33 cellular contexts compared by ENCODE assay signal in genomic region chr4:116551798-116552197, GRCh38.
DNase-seq lines count a peak whose midpoint lies in the region; ATAC-seq, FAIRE-seq and TF ChIP-seq lines count a peak whose summit lies in the region.
"Had no signal": no experiment of that assay in that cellular context is flagged by ENCODE, and none has a peak within 500 bp of the region (broad histone marks: within the 10 kb centered on the region; RNA-seq: fewer than 3 reads in every experiment).

No MANE protein-coding gene starts in this region.

- ATAC-seq in K562 (no peak), GM18868 (IDR thresholded peaks at IDR 0.05; ENCODE audit: unreplicated experiment) (no peak), GM18519 (IDR thresholded peaks at IDR 0.05; ENCODE audit: low FRiP score, unreplicated experiment) (no peak)
- ATAC-seq: A549; CD8-positive, alpha-beta T cell had no signal

- no peak overlapping the region for H3K9ac ChIP-seq in K562 (ENCODE audit: insufficient read depth in 1 of 2, low read depth in 2 of 2, low read length in 2 of 2)
- H3K9ac ChIP-seq: BLaER1; BLaER1 treated with 17β-estradiol and CSF1 and Interleukin-3, amounts not matched to agents 10 nM and 100 nM had no signal

- no peak for TF ChIP-seq CTCF in K562 (IDR thresholded peaks at IDR 0.05 in 2 of 3, conservative IDR thresholded peaks at IDR 0.05 in 1 of 3; ENCODE audit: insufficient read depth in 2 of 3, low read depth in 1 of 3, low read length in 3 of 3)

- FAIRE-seq in K562 (lab: Jason Lieb, UNC), result no peak
- FAIRE-seq: A204.1, A549, D721Med had no signal

- no peak for TF ChIP-seq POLR2A in K562 (conservative IDR thresholded peaks at IDR 0.05)

- no peaks in the 10 kb centered on the region for H3K9me3 ChIP-seq in K562 (replicated peaks; ENCODE audit: control insufficient read depth, insufficient read depth, low read depth, low read length)
- H3K9me3 ChIP-seq: A549, BE2C, BLaER1, Caco-2 had no signal

- H3K4me1 ChIP-seq in K562 (replicated peaks in 1 of 2; ENCODE audit: control insufficient read depth in 2 of 2, insufficient read depth in 2 of 2, low read length in 2 of 2), result no peaks in the 10 kb centered on the region
- H3K4me1 ChIP-seq: A549; BE2C; BLaER1; BLaER1 treated with 17β-estradiol and CSF1 and Interleukin-3, amounts not matched to agents 10 nM and 100 nM; Caco-2 had no signal

- H3K4me2 ChIP-seq in K562 (ENCODE audit: insufficient read depth, low read length), result no peak overlapping the region
- H3K4me2 ChIP-seq: A549; BLaER1; BLaER1 treated with 17β-estradiol and CSF1 and Interleukin-3, amounts not matched to agents 10 nM and 100 nM had no signal

- H3K9me1 ChIP-seq in K562 (ENCODE audit: control insufficient read depth, insufficient read depth, low read length), result no peaks in the 10 kb centered on the region

- no peaks in the 10 kb centered on the region for H4K20me1 ChIP-seq in K562 (replicated peaks; ENCODE audit: control insufficient read depth, insufficient read depth, low read length)
- H4K20me1 ChIP-seq: BLaER1; BLaER1 treated with 17β-estradiol and CSF1 and Interleukin-3, amounts not matched to agents 10 nM and 100 nM had no signal

- no peaks in the 10 kb centered on the region for H3K79me2 ChIP-seq in K562 (ENCODE audit: control insufficient read depth, insufficient read depth, low read length)

- CTCF ChIA-PET in HEK293T (lab: Yijun Ruan, JAX) (no interaction called here), K562 (lab: Yijun Ruan, JAX; ENCODE audit: low intra/inter-chr PET ratio) (no interaction called here)

- no peak for TF ChIP-seq RAD21 in K562 (CRISPR knock-in tag; conservative IDR thresholded peaks at IDR 0.05 in 1 of 2, IDR thresholded peaks at IDR 0.05 in 1 of 2)

- no peak overlapping the region for H2AFZ ChIP-seq in K562 (ENCODE audit: low read depth, low read length)

- 0% methylated on average over 1 of the region's 1 CpG for WGBS in K562 (ENCODE audit: insufficient coverage, low coverage, missing lambda C conversion rate)

- in situ Hi-C loops in K562 (cut with MboI), result no loop called here

- BruUV-seq in K562 (replicated peaks; lab: Mats Ljungman, UMichigan), result no TSS peak

- no peak for TF ChIP-seq EP300 in K562 (IDR thresholded peaks at IDR 0.05; ENCODE audit: low read length)

- POLR2A ChIA-PET in HEK293T (lab: Yijun Ruan, JAX), result no interaction called here
- POLR2A ChIA-PET in K562 (lab: Yijun Ruan, JAX), result no interaction called here

- DNase-seq in HEK293T (ENCODE audit: extremely low spot score) (no peak), OCI-M1 (lab: John Stamatoyannopoulos, UW) (peak; percentile 47), K562 (ENCODE audit: extremely low read depth in 1 of 4, low spot score in 3 of 4) (peak in 1 of 4 experiments; percentile 17), hippocampal formation (lab: John Stamatoyannopoulos, UW) (no peak)
- DNase-seq: 8988T; ACHN; AML-193; BE2C; C1 segment of cervical spinal cord; Caco-2; Calu3; CD4-positive, alpha-beta memory T cell; CD4-positive, alpha-beta T cell; CD4-positive, CD25-positive, alpha-beta regulatory T cell; CD8-positive, alpha-beta memory T cell; CD8-positive, alpha-beta T cell; COR-L47; DMS 273 treated with DMSO at 0.1 percent for 48 hours; DMS153; DMS53; DMS79; DMS79 treated with DMSO at 0.1 percent for 48 hours; DND-41; EL had no signal

- no peak overlapping the region for H3K4me3 ChIP-seq in K562
- H3K4me3 ChIP-seq: A549; BLaER1; BLaER1 treated with 17β-estradiol and CSF1 and Interleukin-3, amounts not matched to agents 10 nM and 100 nM had no signal

- H3K27ac ChIP-seq in K562 (ENCODE audit: extremely low read depth, low read depth, low read length), result no peak overlapping the region
- H3K27ac ChIP-seq: 22Rv1; A549; BLaER1; BLaER1 treated with 17β-estradiol and CSF1 and Interleukin-3, amounts not matched to agents 10 nM and 100 nM; C4-2B had no signal

- H3K27me3 ChIP-seq in K562 (ENCODE audit: control insufficient read depth in 2 of 2, insufficient read depth in 2 of 2, low read length in 2 of 2), result no peaks in the 10 kb centered on the region
- H3K27me3 ChIP-seq: BE2C; BLaER1; BLaER1 treated with 17β-estradiol and CSF1 and Interleukin-3, amounts not matched to agents 10 nM and 100 nM had no signal

- no peaks in the 10 kb centered on the region for H3K36me3 ChIP-seq in K562 (ENCODE audit: control insufficient read depth, insufficient read depth, low read length)
- H3K36me3 ChIP-seq: BE2C; BLaER1; BLaER1 treated with 17β-estradiol and CSF1 and Interleukin-3, amounts not matched to agents 10 nM and 100 nM had no signal

- intact Hi-C loops in K562 (cut with micrococcal nuclease), result no loop called here

TF ChIP-seq in HEK293T, 16 proteins besides CTCF, POLR2A, EP300 and RAD21:
- TF ChIP-seq FOXK2 (IDR thresholded peaks at IDR 0.05), result no peak
- no peak for TF ChIP-seq HDGF (IDR thresholded peaks at IDR 0.05; ENCODE audit: borderline replicate concordance)
- peak; percentile 70 for TF ChIP-seq PKNOX1 (IDR thresholded peaks at IDR 0.05)

TF ChIP-seq in K562, 482 proteins besides CTCF, POLR2A, EP300 and RAD21:
- TF ChIP-seq ZNF280B (CRISPR knock-in tag; IDR thresholded peaks at IDR 0.05), result no peak
- no peak for TF ChIP-seq ZNF445 (CRISPR knock-in tag; IDR thresholded peaks at IDR 0.05; ENCODE audit: low read depth)
- 0 out of 4 replicates have a peak, but pooled peaks of 1 of the 2 experiments have one; percentile 20 for TF ChIP-seq ZNF639 (CRISPR knock-in tag; conservative IDR thresholded peaks at IDR 0.05 in 1 of 2, IDR thresholded peaks at IDR 0.05 in 1 of 2)
- TF ChIP-seq CBFA2T3 (IDR thresholded peaks at IDR 0.05), result peak; percentile 24; the same call in 1 of the 2 replicates
- no peak for TF ChIP-seq ERF (CRISPR knock-in tag; IDR thresholded peaks at IDR 0.05)
- TF ChIP-seq XRCC4 (IDR thresholded peaks at IDR 0.05; ENCODE audit: extremely low read depth, insufficient read depth, insufficient read length), result no peak
- no peak for TF ChIP-seq ELF2 (CRISPR knock-in tag; IDR thresholded peaks at IDR 0.05)
- TF ChIP-seq GATAD2A (IDR thresholded peaks at IDR 0.05), result no peak
- TF ChIP-seq SMAD4 (CRISPR knock-in tag; conservative IDR thresholded peaks at IDR 0.05), result no peak
- no peak for TF ChIP-seq ZNF436 (CRISPR knock-in tag; IDR thresholded peaks at IDR 0.05)
- no peak for TF ChIP-seq PBX2 (CRISPR knock-in tag; IDR thresholded peaks at IDR 0.05; ENCODE audit: low read depth)
- TF ChIP-seq PBX2 (tag; conservative IDR thresholded peaks at IDR 0.05; ENCODE audit: low read depth), result peak; percentile 84
- TF ChIP-seq MEIS2 (IDR thresholded peaks at IDR 0.05; ENCODE audit: partially characterized antibody), result peak; percentile 68
- TF ChIP-seq HBP1 (CRISPR knock-in tag; IDR thresholded peaks at IDR 0.05), result no peak
